Comparison of ENCODE assay signal across 8 cellular contexts in genomic region chr13:76745246-76746200, GRCh38.
DNase-seq lines count a peak whose midpoint lies in the region; ATAC-seq and TF ChIP-seq lines count a peak whose summit lies in the region.

No MANE protein-coding gene starts in this region.

- no peaks in the 10 kb centered on the region for H3K27me3 Mint-ChIP-seq in naive B cell
- H3K27me3 Mint-ChIP-seq in activated naive CD8-positive, alpha-beta T cell treated with anti-CD3 and anti-CD28 coated beads, Interleukin-2, amount 50 U/mL, for 24 hours, result no peaks in the 10 kb centered on the region

- H3K27me3 ChIP-seq in breast epithelium, result no peaks in the 10 kb centered on the region

- H3K4me1 Mint-ChIP-seq in naive B cell, result peaks cover 10 to 16% (median 12%) of the 10 kb centered on the region in 3 donors
- peaks cover 3% of the 10 kb centered on the region for H3K4me1 Mint-ChIP-seq in activated naive CD8-positive, alpha-beta T cell treated with anti-CD3 and anti-CD28 coated beads, Interleukin-2, amount 50 U/mL, for 24 hours

- H3K27ac Mint-ChIP-seq in naive B cell, result no peak overlapping the region
- no peak overlapping the region for H3K27ac Mint-ChIP-seq in activated naive CD8-positive, alpha-beta T cell treated with anti-CD3 and anti-CD28 coated beads, Interleukin-2, amount 50 U/mL, for 24 hours

- TF ChIP-seq CTCF in breast epithelium (IDR thresholded peaks at IDR 0.05), result no peak

- DNase-seq in NCI-H526 treated with DMSO at 0.1 percent for 48 hours (lab: John Stamatoyannopoulos, UW) (peak; percentile 56), naive B cell (no peak), breast epithelium (ENCODE audit: low spot score in 2 of 2) (no peak), epidermal melanocyte (ENCODE audit: insufficient read length, low spot score) (no peak)
- DNase-seq in activated naive CD8-positive, alpha-beta T cell treated with anti-CD3 and anti-CD28 coated beads, Interleukin-2, amount 50 U/mL, for 24 hours, result no peak
- DNase-seq in activated CD4-positive, CD25-positive, alpha-beta regulatory T cell treated with anti-CD3 and anti-CD28 coated beads, Interleukin-2, amount 50 U/mL, for 72 hours, result no peak

- intact Hi-C loops in breast epithelium (cut with DNase I; ENCODE audit: low total_unique reads), result no loop called here

- peaks cover 0 to 15% of the 10 kb centered on the region in 2 donors for H3K9me3 ChIP-seq in breast epithelium

- ATAC-seq in GM18909 (IDR thresholded peaks at IDR 0.05; ENCODE audit: poor library complexity, unreplicated experiment) (peak; percentile 88), HG02884 (IDR thresholded peaks at IDR 0.05; ENCODE audit: unreplicated experiment) (peak; percentile 92), naive B cell (ENCODE audit: low read depth in 2 of 2) (peak; percentile 25 to 58)
- no peak for ATAC-seq in activated naive CD8-positive, alpha-beta T cell treated with anti-CD3 and anti-CD28 coated beads, Interleukin-2, amount 50 U/mL, for 24 hours

- H3K36me3 Mint-ChIP-seq in naive B cell, result no peaks in the 10 kb centered on the region
- H3K36me3 Mint-ChIP-seq in activated naive CD8-positive, alpha-beta T cell treated with anti-CD3 and anti-CD28 coated beads, Interleukin-2, amount 50 U/mL, for 24 hours (ENCODE audit: low read depth), result no peaks in the 10 kb centered on the region

- H3K4me3 Mint-ChIP-seq in naive B cell, result no peak overlapping the region
- H3K4me3 Mint-ChIP-seq in activated naive CD8-positive, alpha-beta T cell treated with anti-CD3 and anti-CD28 coated beads, Interleukin-2, amount 50 U/mL, for 24 hours, result no peak overlapping the region

- H3K27ac ChIP-seq in breast epithelium, result no peak overlapping the region

- no peak for TF ChIP-seq POLR2A in breast epithelium (IDR thresholded peaks at IDR 0.05)

- H3K4me1 ChIP-seq in breast epithelium, result no peaks in the 10 kb centered on the region

- H3K36me3 ChIP-seq in breast epithelium, result no peaks in the 10 kb centered on the region

- no peak overlapping the region for H3K4me3 ChIP-seq in breast epithelium

- peaks cover 0 to 18% (median 6%) of the 10 kb centered on the region in 7 donors for H3K9me3 Mint-ChIP-seq in naive B cell
- peaks cover 15% of the 10 kb centered on the region for H3K9me3 Mint-ChIP-seq in activated naive CD8-positive, alpha-beta T cell treated with anti-CD3 and anti-CD28 coated beads, Interleukin-2, amount 50 U/mL, for 24 hours
